ENCODE assay signal across 11 cellular contexts in genomic region chr10:99233000-99233679, GRCh38. TPM values are rescaled to one million over a fixed set of nuclear protein-coding genes. Genes with fewer than 3 reads are reported as not detected.
DNase-seq lines count a peak whose midpoint lies in the region; ATAC-seq and TF ChIP-seq lines count a peak whose summit lies in the region.
"Had no signal": no experiment of that assay in that cellular context is flagged by ENCODE, and none has a peak within 500 bp of the region (broad histone marks: within the 10 kb centered on the region; RNA-seq: fewer than 3 reads in every experiment).

No MANE protein-coding gene starts in this region.

- H3K4me1 Mint-ChIP-seq in GM23338, result peaks cover 36% of the 10 kb centered on the region; the same call in 2 of the 3 replicates
- H3K4me1 Mint-ChIP-seq in activated T-helper 17 cell treated with anti-CD3 and anti-CD28 coated beads, Interleukin-2, amount 50 U/mL, for 72 hours, result peaks cover 3% of the 10 kb centered on the region

- H3K9me2 ChIP-seq in GM23338 (ENCODE audit: insufficient read depth), result no peaks in the 10 kb centered on the region

- H3K27me3 Mint-ChIP-seq in GM23338 (ENCODE audit: insufficient read depth, low read depth, poor library complexity), result peaks cover 84% of the 10 kb centered on the region
- H3K27me3 Mint-ChIP-seq in activated T-helper 17 cell treated with anti-CD3 and anti-CD28 coated beads, Interleukin-2, amount 50 U/mL, for 72 hours, result peaks cover 79% of the 10 kb centered on the region

- H3K36me3 Mint-ChIP-seq in GM23338 (ENCODE audit: low read depth), result no peaks in the 10 kb centered on the region
- H3K36me3 Mint-ChIP-seq in activated T-helper 17 cell treated with anti-CD3 and anti-CD28 coated beads, Interleukin-2, amount 50 U/mL, for 72 hours (ENCODE audit: low read depth), result no peaks in the 10 kb centered on the region

- DNase-seq in GM23338 (ENCODE audit: low spot score) (peak; percentile 30), iPS DF 6.9 (ENCODE audit: low read depth, low spot score) (no peak), sigmoid colon (no peak)
- no peak for DNase-seq in activated CD4-positive, CD25-positive, alpha-beta regulatory T cell treated with anti-CD3 and anti-CD28 coated beads, Interleukin-2, amount 50 U/mL, for 72 hours
- DNase-seq: activated CD8-positive, alpha-beta memory T cell treated with anti-CD3 and anti-CD28 coated beads for 24 hours had no signal

- peak overlapping the region; percentile 98 for H2AFZ ChIP-seq in GM23338

- H3K27me3 ChIP-seq in GM23338 (ENCODE audit: insufficient read depth) (peaks cover 100% of the 10 kb centered on the region), iPS DF 6.9 (ENCODE audit: control insufficient read depth, insufficient read depth, low read length) (peaks cover 58% of the 10 kb centered on the region), sigmoid colon (peaks cover 42 to 82% (median 56%) of the 10 kb centered on the region in 3 donors)

- intact Hi-C loops in sigmoid colon (cut with DNase I), result no loop called here

- peak; percentile 1; the same call in 2 of the 3 replicates for ATAC-seq in GM23338
- ATAC-seq in activated T-helper 17 cell treated with anti-CD3 and anti-CD28 coated beads, Interleukin-2, amount 50 U/mL, for 72 hours (replicated peaks), result no peak
- no peak for ATAC-seq in HG03196 (IDR thresholded peaks at IDR 0.05; ENCODE audit: unreplicated experiment)
- ATAC-seq in HG02840 (IDR thresholded peaks at IDR 0.05; ENCODE audit: low FRiP score, unreplicated experiment), result no peak
- ATAC-seq in GM19328 (IDR thresholded peaks at IDR 0.05; ENCODE audit: unreplicated experiment), result no peak
- ATAC-seq: body of pancreas had no signal

- peak overlapping the region; percentile 75 for H3K4me3 ChIP-seq in GM23338
- peak overlapping the region; percentile 42; the same call in 1 of the 2 replicates for H3K4me3 ChIP-seq in iPS DF 6.9 (ENCODE audit: low read length)
- peak overlapping the region; percentile 18 to 45 (median 41) for H3K4me3 ChIP-seq in sigmoid colon
- H3K4me3 ChIP-seq: body of pancreas had no signal

- TF ChIP-seq POLR2A in sigmoid colon (IDR thresholded peaks at IDR 0.05), result no peak

- H4K20me1 ChIP-seq in GM23338 (replicated peaks; ENCODE audit: insufficient read depth), result no peaks in the 10 kb centered on the region

- H3K36me3 ChIP-seq in GM23338 (ENCODE audit: insufficient read depth), result no peaks in the 10 kb centered on the region
- no peaks in the 10 kb centered on the region; the same call in 1 of the 2 replicates for H3K36me3 ChIP-seq in iPS DF 6.9 (ENCODE audit: control insufficient read depth, insufficient read depth, low read length)
- H3K36me3 ChIP-seq in sigmoid colon, result no peaks in the 10 kb centered on the region

- no peak overlapping the region for H3K27ac Mint-ChIP-seq in GM23338
- no peak overlapping the region for H3K27ac Mint-ChIP-seq in activated T-helper 17 cell treated with anti-CD3 and anti-CD28 coated beads, Interleukin-2, amount 50 U/mL, for 72 hours

- no CpG with 5 or more reads among the region's 18 CpGs for WGBS in iPS DF 6.9 (ENCODE audit: insufficient coverage, insufficient read length)
- 10 to 14% methylated on average over 18 of the region's 18 CpGs for WGBS in sigmoid colon, 2 donors

- H3F3A ChIP-seq in GM23338 (replicated peaks; ENCODE audit: low read depth), result peaks cover 14% of the 10 kb centered on the region

- H3K9me3 ChIP-seq in iPS DF 6.9 (ENCODE audit: control insufficient read depth, insufficient read depth, low read length) (no peaks in the 10 kb centered on the region), sigmoid colon (no peaks in the 10 kb centered on the region)
- H3K9me3 ChIP-seq: body of pancreas had no signal

- H3K27ac ChIP-seq in GM23338 (ENCODE audit: low read depth) (no peak overlapping the region), iPS DF 6.9 (ENCODE audit: low read length) (no peak overlapping the region), sigmoid colon (peak overlapping the region in 3 of 4 donors; percentile 29 to 91 (median 44))
- H3K27ac ChIP-seq: body of pancreas had no signal

- no peaks in the 10 kb centered on the region for H3K79me2 ChIP-seq in GM23338 (replicated peaks; ENCODE audit: insufficient read depth)

- no peak for TF ChIP-seq CTCF in GM23338 (conservative IDR thresholded peaks at IDR 0.05; ENCODE audit: low read depth in 2 of 2)
- TF ChIP-seq CTCF in sigmoid colon (IDR thresholded peaks at IDR 0.05), result no peak

- H3K4me2 ChIP-seq in GM23338, result peak overlapping the region; percentile 82

- H3K9me3 Mint-ChIP-seq in GM23338, result no peaks in the 10 kb centered on the region
- H3K9me3 Mint-ChIP-seq in activated T-helper 17 cell treated with anti-CD3 and anti-CD28 coated beads, Interleukin-2, amount 50 U/mL, for 72 hours, result no peaks in the 10 kb centered on the region

- peak overlapping the region; percentile 75 for H3K4me3 Mint-ChIP-seq in GM23338
- peak overlapping the region; percentile 72 for H3K4me3 Mint-ChIP-seq in activated T-helper 17 cell treated with anti-CD3 and anti-CD28 coated beads, Interleukin-2, amount 50 U/mL, for 72 hours

- no peak for TF ChIP-seq EP300 in sigmoid colon (IDR thresholded peaks at IDR 0.05)

- H3K4me1 ChIP-seq in GM23338 (ENCODE audit: insufficient read depth) (peaks cover 47% of the 10 kb centered on the region), iPS DF 6.9 (ENCODE audit: control insufficient read depth, insufficient read depth, low read length) (no peaks in the 10 kb centered on the region), sigmoid colon (peaks cover 0 to 44% (median 38%) of the 10 kb centered on the region in 4 donors)

TF ChIP-seq in GM23338, 12 proteins besides CTCF, POLR2A, EP300 and RAD21:
- TF ChIP-seq, protein P1, sequence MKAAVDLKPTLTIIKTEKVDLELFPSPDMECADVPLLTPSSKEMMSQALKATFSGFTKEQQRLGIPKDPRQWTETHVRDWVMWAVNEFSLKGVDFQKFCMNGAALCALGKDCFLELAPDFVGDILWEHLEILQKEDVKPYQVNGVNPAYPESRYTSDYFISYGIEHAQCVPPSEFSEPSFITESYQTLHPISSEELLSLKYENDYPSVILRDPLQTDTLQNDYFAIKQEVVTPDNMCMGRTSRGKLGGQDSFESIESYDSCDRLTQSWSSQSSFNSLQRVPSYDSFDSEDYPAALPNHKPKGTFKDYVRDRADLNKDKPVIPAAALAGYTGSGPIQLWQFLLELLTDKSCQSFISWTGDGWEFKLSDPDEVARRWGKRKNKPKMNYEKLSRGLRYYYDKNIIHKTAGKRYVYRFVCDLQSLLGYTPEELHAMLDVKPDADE (IDR thresholded peaks at IDR 0.05), result no peak
- TF ChIP-seq EZH2 (IDR thresholded peaks at IDR 0.05; ENCODE audit: low read depth, unreplicated experiment), result peak; percentile 77

RNA-seq across cellular contexts. Expression of gene HPSE2, which starts 2.5 kb away (rescaled TPM):
- total RNA-seq in GM23338 (2014; rRNA removed; shearing (Covaris generic)), result 0.10 and 0.50 TPM in 2 replicates
- 0.24 and 0.28 TPM in 2 replicates for polyA plus RNA-seq in GM23338 (2016; fragmentation: Nextera tagmentation; extraction: Ambion mirVana)
- total RNA-seq in activated T-helper 17 cell treated with anti-CD3 and anti-CD28 coated beads, Interleukin-2, amount 50 U/mL, for 72 hours, result not detected
- 10 to 100 TPM in 1 of 4 donors, 1 to 10 TPM in 3; 4.8 to 11.8 (median 5.1) TPM for total RNA-seq in sigmoid colon
- polyA plus RNA-seq in sigmoid colon, result under 1 TPM; under 0.01 to 0.92 (median 0.52) TPM
- total RNA-seq: body of pancreas, NCI-H460 had no signal

Comparison
In these comparisons a context has a peak if more than half of its experiments do, and no peak if none do; other contexts are left out.
1. H3K27ac ChIP-seq: peak in sigmoid colon (3 of 4); none in GM23338 (single experiment) and iPS DF 6.9 (single experiment).
2. Peak in every context shown above with its lines, with median percentiles within 50 percentile points of each other: H3K4me3 ChIP-seq.